25 cellular contexts compared by ENCODE assay signal in the genomic region with DNA sequence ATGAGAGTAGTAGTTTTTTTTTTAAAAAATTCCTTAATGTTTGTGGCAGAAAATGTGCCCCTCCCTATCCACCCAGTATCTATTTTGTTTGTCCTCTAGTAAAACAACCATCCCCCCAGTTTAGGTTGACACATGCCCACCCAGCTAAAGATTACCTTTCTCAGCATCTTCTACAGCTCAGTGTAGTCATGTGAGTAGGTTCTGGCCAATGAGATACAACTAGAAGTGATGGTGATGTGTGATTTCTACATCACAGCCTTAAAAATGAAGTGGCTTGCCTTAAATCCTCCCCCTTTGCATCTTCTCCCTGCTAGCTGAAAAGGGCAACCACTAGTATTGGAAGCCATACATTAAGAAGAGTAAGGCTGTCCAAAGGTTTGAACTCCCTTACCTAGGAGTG. TPM values are rescaled to one million over a fixed set of nuclear protein-coding genes. Genes with fewer than 3 reads are reported as not detected.
DNase-seq lines count a peak whose midpoint lies in the region; ATAC-seq, FAIRE-seq and TF ChIP-seq lines count a peak whose summit lies in the region.
"Had no signal": no experiment of that assay in that cellular context is flagged by ENCODE, and none has a peak within 500 bp of the region (broad histone marks: within the 10 kb centered on the region; RNA-seq: fewer than 3 reads in every experiment).

No MANE protein-coding gene starts in this region.

- TF ChIP-seq RAD21 in GM12878 (IDR thresholded peaks at IDR 0.05; ENCODE audit: insufficient read depth, low read depth, low read length) = no peak

- no peak overlapping the region for H3K4me3 Mint-ChIP-seq in activated CD4-positive, alpha-beta T cell treated with anti-CD3 and anti-CD28 coated beads, Interleukin-2, amount 10 ng/mL, durations not matched to agents 7 days and 5 days
- no peak overlapping the region for H3K4me3 Mint-ChIP-seq in endodermal cell
- H3K4me3 Mint-ChIP-seq: activated CD4-positive, alpha-beta memory T cell treated with anti-CD3 and anti-CD28 coated beads, Interleukin-2, amount 10 ng/mL, durations not matched to agents 7 days and 5 days; activated naive CD8-positive, alpha-beta T cell; activated T-cell treated with anti-CD3 and anti-CD28 coated beads, Interleukin-2, amount 50 U/mL, for 4 hours; H9; WTC11 had no signal

- H3K36me3 ChIP-seq in GM12878 (ENCODE audit: control insufficient read depth in 2 of 2, insufficient read depth in 2 of 2, low read length in 1 of 2) = peaks cover 2 to 11% of the 10 kb centered on the region in 2 experiments; a peak in 3 of 4 replicates
- peaks cover 7% of the 10 kb centered on the region for H3K36me3 ChIP-seq in neutrophil
- H3K36me3 ChIP-seq in endodermal cell (ENCODE audit: control insufficient read depth, insufficient read depth, low read length) = peaks cover 59% of the 10 kb centered on the region
- H3K36me3 ChIP-seq: uterus had no signal

- no peak overlapping the region for H3K9ac ChIP-seq in GM12878 (ENCODE audit: control insufficient read depth, insufficient read depth, low read length)
- no peak overlapping the region for H3K9ac ChIP-seq in endodermal cell (ENCODE audit: extremely low read depth, low read length, poor library complexity, severe bottlenecking)

- no peak overlapping the region for H2AFZ ChIP-seq in GM12878 (ENCODE audit: control insufficient read depth, low read depth, low read length)

- H3K4me3 ChIP-seq in GM12878 = no peak overlapping the region
- no peak overlapping the region for H3K4me3 ChIP-seq in neutrophil (ENCODE audit: low read depth in 1 of 2, low read length in 1 of 2)
- no peak overlapping the region for H3K4me3 ChIP-seq in endodermal cell (ENCODE audit: low read length)
- H3K4me3 ChIP-seq: lung, suprapubic skin, uterus had no signal

- TF ChIP-seq CTCF in GM12878 (IDR thresholded peaks at IDR 0.05 in 2 of 3, conservative IDR thresholded peaks at IDR 0.05 in 1 of 3; ENCODE audit: control insufficient read depth in 2 of 3, extremely low read depth in 1 of 3, insufficient read depth in 1 of 3, low read depth in 3 of 3, low read length in 3 of 3) (no peak), neutrophil (IDR thresholded peaks at IDR 0.05) (no peak), endodermal cell (conservative IDR thresholded peaks at IDR 0.05) (no peak)

- BruUV-seq in GM12878 (replicated peaks; lab: Mats Ljungman, UMichigan) = no TSS peak

- SMC1A ChIA-PET in GM12878 (lab: Charles Lee; ENCODE audit: uncharacterized antibody, unreplicated experiment) = interaction anchor here (0.9 to 2.1 kb wide), 10 partner anchors 8 to 118 kb away, joined by 3 to 10 read pairs (median 5); no protein-coding TSS in a partner anchor

- intact Hi-C loops in GM12878 (cut with micrococcal nuclease; ENCODE audit: unreplicated experiment) = no loop called here

- FAIRE-seq in GM12878 (lab: Jason Lieb, UNC) (no peak), RCC 7860 (lab: Jason Lieb, UNC) (no peak)
- FAIRE-seq: A204.1 had no signal

- no peak for DNase-seq in activated CD4-positive, alpha-beta T cell treated with anti-CD3 and anti-CD28 coated beads, Interleukin-2, amount 10 ng/mL, durations not matched to agents 7 days and 5 days
- DNase-seq in activated CD4-positive, alpha-beta T cell treated with anti-CD3 and anti-CD28 coated beads, Interleukin-2, amount 50 U/mL, for 48 hours = no peak
- no peak for DNase-seq in GM12878 (ENCODE audit: low read depth, low spot score)
- no peak for DNase-seq in EL
- DNase-seq in RCC 7860 (ENCODE audit: low spot score) = no peak
- DNase-seq in endodermal cell = no peak
- DNase-seq: activated CD4-positive, alpha-beta memory T cell treated with anti-CD3 and anti-CD28 coated beads, Interleukin-2, amount 10 ng/mL, durations not matched to agents 7 days and 5 days; activated T-cell treated with anti-CD3 and anti-CD28 coated beads, Interleukin-2, amount 50 U/mL, for 4 hours; BE2C; Calu3; glutamatergic neuron; H9; kidney glomerular epithelial cell; NCI-H187; NCI-H524 treated with DMSO at 0.1 percent for 48 hours; nucleus accumbens; T-helper 9 cell; uterus had no signal

- H3K4me1 ChIP-seq in GM12878 (ENCODE audit: control insufficient read depth, insufficient read depth, low read length) = no peaks in the 10 kb centered on the region; the same call in 1 of the 2 replicates
- H3K4me1 ChIP-seq in neutrophil (ENCODE audit: control insufficient read depth in 1 of 2, insufficient read depth in 1 of 2, low read depth in 1 of 2, low read length in 1 of 2) = peaks cover 13 to 17% of the 10 kb centered on the region in 2 experiments
- H3K4me1 ChIP-seq in endodermal cell (ENCODE audit: control insufficient read depth, insufficient read depth, low read length) = no peaks in the 10 kb centered on the region

- peak overlapping the region; percentile 3 for H3K27ac Mint-ChIP-seq in activated CD4-positive, alpha-beta T cell treated with anti-CD3 and anti-CD28 coated beads, Interleukin-2, amount 10 ng/mL, durations not matched to agents 7 days and 5 days
- no peak overlapping the region for H3K27ac Mint-ChIP-seq in endodermal cell
- H3K27ac Mint-ChIP-seq: activated CD4-positive, alpha-beta memory T cell treated with anti-CD3 and anti-CD28 coated beads, Interleukin-2, amount 10 ng/mL, durations not matched to agents 7 days and 5 days; WTC11 had no signal

- no peak for TF ChIP-seq EP300 in GM12878 (IDR thresholded peaks at IDR 0.05; ENCODE audit: borderline replicate concordance in 1 of 2, control insufficient read depth in 1 of 2, low read depth in 2 of 2, low read length in 2 of 2)

- H3K9me3 ChIP-seq in GM12878 (replicated peaks; ENCODE audit: control insufficient read depth, insufficient read depth, low read length) = no peaks in the 10 kb centered on the region
- no peaks in the 10 kb centered on the region for H3K9me3 ChIP-seq in neutrophil
- H3K9me3 ChIP-seq in endodermal cell (ENCODE audit: control insufficient read depth, low read length) = no peaks in the 10 kb centered on the region
- H3K9me3 ChIP-seq: BE2C, suprapubic skin, uterus had no signal

- peaks cover 34% of the 10 kb centered on the region for H3K36me3 Mint-ChIP-seq in activated CD4-positive, alpha-beta T cell treated with anti-CD3 and anti-CD28 coated beads, Interleukin-2, amount 10 ng/mL, durations not matched to agents 7 days and 5 days (ENCODE audit: low read depth)
- peaks cover 26% of the 10 kb centered on the region for H3K36me3 Mint-ChIP-seq in endodermal cell (ENCODE audit: low read depth)

- POLR2A ChIA-PET in activated CD4-positive, alpha-beta T cell treated with anti-CD3 and anti-CD28 coated beads, Interleukin-2, amount 10 ng/mL, durations not matched to agents 7 days and 5 days (lab: Charles Lee) = interaction anchor here (0.6 to 1.0 kb wide), 2 partner anchors 16 to 21 kb away, joined by 3 read pairs; no protein-coding TSS in a partner anchor
- POLR2A ChIA-PET in GM12878 (lab: Charles Lee) = interaction anchor here (0.6 to 1.1 kb wide), 4 partner anchors 10 to 113 kb away, joined by 3 to 5 read pairs (median 3); no protein-coding TSS in a partner anchor

- RAD21 ChIA-PET in GM12878 (lab: Charles Lee; ENCODE audit: unreplicated experiment) = interaction anchor here (1.3 to 2.2 kb wide), 4 partner anchors 10 to 146 kb away, joined by 5 to 9 read pairs (median 6); a partner anchor contains a TSS

- H3K27me3 ChIP-seq in GM12878 (replicated peaks in 1 of 2; ENCODE audit: control insufficient read depth in 2 of 2, insufficient read depth in 2 of 2, low read length in 1 of 2) = no peaks in the 10 kb centered on the region
- no peaks in the 10 kb centered on the region for H3K27me3 ChIP-seq in neutrophil
- H3K27me3 ChIP-seq in endodermal cell (ENCODE audit: control insufficient read depth, insufficient read depth, low read length, poor library complexity, severe bottlenecking) = no peaks in the 10 kb centered on the region
- H3K27me3 ChIP-seq: BE2C, suprapubic skin, uterus had no signal

- no peak overlapping the region; the same call in 1 of the 2 replicates for H3K4me2 ChIP-seq in GM12878 (ENCODE audit: control insufficient read depth, insufficient read depth)

- ATAC-seq in GM19351 (IDR thresholded peaks at IDR 0.05; ENCODE audit: unreplicated experiment) (peak; percentile 32), GM12878 (peak; percentile 47)
- ATAC-seq: WTC11 had no signal

- H3K79me2 ChIP-seq in GM12878 (ENCODE audit: control insufficient read depth, insufficient read depth, low read length) = peaks cover 85% of the 10 kb centered on the region

- CTCF ChIA-PET in activated CD4-positive, alpha-beta T cell treated with anti-CD3 and anti-CD28 coated beads, Interleukin-2, amount 10 ng/mL, durations not matched to agents 7 days and 5 days (lab: Charles Lee) = interaction anchor here (1.0 to 2.9 kb wide), 3 partner anchors 10 to 118 kb away, joined by 4 to 14 read pairs (median 8); no protein-coding TSS in a partner anchor
- CTCF ChIA-PET in GM12878 (lab: Yijun Ruan, JAX) = interaction anchor here (0.7 to 4.0 kb wide), 11 partner anchors 8 to 149 kb away, joined by 3 to 22 read pairs (median 6); no protein-coding TSS in a partner anchor

- TF ChIP-seq POLR2A in GM12878 (IDR thresholded peaks at IDR 0.05; ENCODE audit: low read depth, low read length) = no peak

- in situ Hi-C loops in GM12878 (cut with MboI) = no loop called here

- peaks cover 52% of the 10 kb centered on the region for H3K4me1 Mint-ChIP-seq in activated CD4-positive, alpha-beta T cell treated with anti-CD3 and anti-CD28 coated beads, Interleukin-2, amount 10 ng/mL, durations not matched to agents 7 days and 5 days
- peaks cover 4% of the 10 kb centered on the region for H3K4me1 Mint-ChIP-seq in endodermal cell

- H3K27ac ChIP-seq in GM12878 (ENCODE audit: control insufficient read depth, insufficient read depth) (no peak overlapping the region), neutrophil (peak overlapping the region; percentile 55), endodermal cell (ENCODE audit: low read depth, low read length) (no peak overlapping the region)
- H3K27ac ChIP-seq: suprapubic skin, uterus had no signal

- H3K9me3 Mint-ChIP-seq in activated CD4-positive, alpha-beta T cell treated with anti-CD3 and anti-CD28 coated beads, Interleukin-2, amount 10 ng/mL, durations not matched to agents 7 days and 5 days = no peaks in the 10 kb centered on the region
- H3K9me3 Mint-ChIP-seq in endodermal cell = no peaks in the 10 kb centered on the region
- H3K9me3 Mint-ChIP-seq: activated CD4-positive, alpha-beta memory T cell treated with anti-CD3 and anti-CD28 coated beads, Interleukin-2, amount 10 ng/mL, durations not matched to agents 7 days and 5 days; activated T-cell treated with anti-CD3 and anti-CD28 coated beads, Interleukin-2, amount 50 U/mL, for 4 hours; H9; WTC11 had no signal

- peaks cover 4% of the 10 kb centered on the region; the same call in 1 of the 2 replicates for H4K20me1 ChIP-seq in GM12878 (ENCODE audit: control insufficient read depth, insufficient read depth)

- no peaks in the 10 kb centered on the region for H3K27me3 Mint-ChIP-seq in activated CD4-positive, alpha-beta T cell treated with anti-CD3 and anti-CD28 coated beads, Interleukin-2, amount 10 ng/mL, durations not matched to agents 7 days and 5 days
- no peaks in the 10 kb centered on the region for H3K27me3 Mint-ChIP-seq in endodermal cell (ENCODE audit: insufficient read depth)
- H3K27me3 Mint-ChIP-seq: activated CD4-positive, alpha-beta memory T cell treated with anti-CD3 and anti-CD28 coated beads, Interleukin-2, amount 10 ng/mL, durations not matched to agents 7 days and 5 days; activated naive CD8-positive, alpha-beta T cell had no signal

RNA-seq across cellular contexts. Expression of a gene that starts 14.9 kb away (rescaled TPM):
- 10 to 100 TPM; 42.7 to 54.5 TPM for total RNA-seq in activated CD4-positive, alpha-beta T cell treated with anti-CD3 and anti-CD28 coated beads, Interleukin-2, amount 10 ng/mL, durations not matched to agents 7 days and 5 days
- total RNA-seq in GM12878 (2013; cell fraction: nucleolus; rRNA removed) = 314 and 338 TPM in 2 replicates
- 71.5 and 86.9 TPM in 2 replicates for total RNA-seq in GM12878 (2014; rRNA removed)
- 152 and 158 TPM in 2 replicates for total RNA-seq in GM12878 (2014; rRNA removed; fragmentation: Illumina TruSeq; extraction: Trizol)
- 56.4 and 57.8 TPM in 2 replicates for total RNA-seq in GM12878 (2021)
- 13.4 TPM for polyA plus RNA-seq in GM12878 (2011; ENCODE audit: low read depth)
- 44.5 and 67.1 TPM in 2 replicates for polyA plus RNA-seq in GM12878 (2011; rRNA removed)
- 15.0 and 17.8 TPM in 2 replicates for polyA plus RNA-seq in GM12878 (2011; cell fraction: cytosol; rRNA removed)
- 82.9 and 98.6 TPM in 2 replicates for polyA plus RNA-seq in GM12878 (2011; cell fraction: nucleus; rRNA removed)
- 22.4 and 25.9 TPM in 2 replicates for polyA plus RNA-seq in GM12878 (2012)
- 102 and 123 TPM in 2 replicates for polyA plus RNA-seq in GM12878 (2014; fragmentation: Illumina TruSeq; extraction: Trizol)
- 10 to 100 TPM; 25.5 to 32.1 TPM for polyA plus RNA-seq in GM12878 (2014; fragmentation: Nextera tagmentation; extraction: Ambion mirVana)
- polyA plus RNA-seq in GM12878 (2014; rRNA removed) = 56.9 and 66.5 TPM in 2 replicates
- 10 to 100 TPM; 29.3 to 29.4 TPM for polyA plus RNA-seq in GM12878 (2016; fragmentation: Nextera tagmentation; extraction: Ambion mirVana)
- polyA minus RNA-seq in GM12878 (2011; rRNA and poly(A)+ RNA removed) = 45.0 and 65.0 TPM in 2 replicates
- 21.8 and 23.8 TPM in 2 replicates for polyA minus RNA-seq in GM12878 (2011; cell fraction: cytosol; rRNA and poly(A)+ RNA removed)
- polyA minus RNA-seq in GM12878 (2011; cell fraction: nucleus; rRNA and poly(A)+ RNA removed) = 75.1 and 105 TPM in 2 replicates
- total RNA-seq in endodermal cell = 10 to 100 TPM; 59.1 to 59.5 TPM
- polyA plus RNA-seq in endodermal cell (2013, experiment 1 of 2) = 46.9 TPM
- 51.0 TPM for polyA plus RNA-seq in endodermal cell (2013, experiment 2 of 2)
